8 cellular contexts compared by ENCODE assay signal in genomic region chr12:132986001-132986884, GRCh38. TPM values are rescaled to one million over a fixed set of nuclear protein-coding genes. Genes with fewer than 3 reads are reported as not detected.
DNase-seq lines count a peak whose midpoint lies in the region; ATAC-seq and TF ChIP-seq lines count a peak whose summit lies in the region.

ZNF26 (plus strand) TSS chr12:132986367; CDS start chr12:132986841, 474 bp downstream.

- no peaks in the 10 kb centered on the region for H3K27me3 Mint-ChIP-seq in T-helper 1 cell treated with Interleukin-12 subunit alpha and Interleukin-12 subunit beta and Interleukin-4 antibody, amounts not matched to agents 30 μg/mL and 1 μg/mL, for 36 hours (ENCODE audit: low read depth)
- H3K27me3 Mint-ChIP-seq in progenitor cell of endocrine pancreas = no peaks in the 10 kb centered on the region

- H3K27ac Mint-ChIP-seq in T-helper 1 cell treated with Interleukin-12 subunit alpha and Interleukin-12 subunit beta and Interleukin-4 antibody, amounts not matched to agents 30 μg/mL and 1 μg/mL, for 36 hours = peak within 1 kb of the TSS; percentile 91
- peak within 1 kb of the TSS; percentile 98 for H3K27ac Mint-ChIP-seq in progenitor cell of endocrine pancreas

- peak within 1 kb of the TSS; percentile 88 for H3K27ac ChIP-seq in left ventricle myocardium inferior (replicated peaks)

- DNase-seq in GM13977 (ENCODE audit: low spot score) = peak; percentile 96
- DNase-seq in NCI-H1694 (lab: John Stamatoyannopoulos, UW) = peak; percentile 90
- DNase-seq in amniotic stem cell (lab: John Stamatoyannopoulos, UW) = peak; percentile 89
- peak; percentile 89 for DNase-seq in left ventricle myocardium inferior
- DNase-seq in progenitor cell of endocrine pancreas (ENCODE audit: low spot score, unreplicated experiment) = peak; percentile 72
- DNase-seq in ureter (ENCODE audit: low spot score) = peak; percentile 91

- intact Hi-C loops in left ventricle myocardium inferior (cut with micrococcal nuclease) = no loop called here

- ATAC-seq in HG02884 (IDR thresholded peaks at IDR 0.05; ENCODE audit: unreplicated experiment) = peak; percentile 93

- peaks cover 26% of the 10 kb centered on the region for H3K4me1 ChIP-seq in left ventricle myocardium inferior

- H3K4me3 ChIP-seq in left ventricle myocardium inferior = peak within 1 kb of the TSS; percentile 91

- no peaks in the 10 kb centered on the region for H3K27me3 ChIP-seq in left ventricle myocardium inferior (ENCODE audit: low read depth)

- H3K4me3 Mint-ChIP-seq in T-helper 1 cell treated with Interleukin-12 subunit alpha and Interleukin-12 subunit beta and Interleukin-4 antibody, amounts not matched to agents 30 μg/mL and 1 μg/mL, for 36 hours = peak within 1 kb of the TSS; percentile 92
- H3K4me3 Mint-ChIP-seq in progenitor cell of endocrine pancreas (ENCODE audit: low read depth) = peak within 1 kb of the TSS; percentile 91

- no peak for TF ChIP-seq CTCF in GM13977 (IDR thresholded peaks at IDR 0.05; ENCODE audit: extremely low read depth, insufficient read depth, missing control alignments)
- no peak for TF ChIP-seq CTCF in left ventricle myocardium inferior (IDR thresholded peaks at IDR 0.05; ENCODE audit: borderline replicate concordance)
- TF ChIP-seq CTCF in progenitor cell of endocrine pancreas (IDR thresholded peaks at IDR 0.05; ENCODE audit: unreplicated experiment) = no peak

- H3K9me3 ChIP-seq in left ventricle myocardium inferior (replicated peaks) = peaks cover 31% of the 10 kb centered on the region

- H3K9me3 Mint-ChIP-seq in T-helper 1 cell treated with Interleukin-12 subunit alpha and Interleukin-12 subunit beta and Interleukin-4 antibody, amounts not matched to agents 30 μg/mL and 1 μg/mL, for 36 hours = peaks cover 66% of the 10 kb centered on the region
- peaks cover 43% of the 10 kb centered on the region for H3K9me3 Mint-ChIP-seq in progenitor cell of endocrine pancreas (ENCODE audit: low read depth)

- in situ Hi-C loops in GM13977 (cut with MboI; ENCODE audit: low pct_unique_long_range_greater_than_20kb, low sequenced_read_pairs, unreplicated experiment) = no loop called here

- peaks cover 18% of the 10 kb centered on the region for H3K4me1 Mint-ChIP-seq in T-helper 1 cell treated with Interleukin-12 subunit alpha and Interleukin-12 subunit beta and Interleukin-4 antibody, amounts not matched to agents 30 μg/mL and 1 μg/mL, for 36 hours (ENCODE audit: low read depth)
- H3K4me1 Mint-ChIP-seq in progenitor cell of endocrine pancreas (ENCODE audit: low read depth) = peaks cover 11% of the 10 kb centered on the region

- peaks cover 56% of the 10 kb centered on the region for H3K36me3 Mint-ChIP-seq in T-helper 1 cell treated with Interleukin-12 subunit alpha and Interleukin-12 subunit beta and Interleukin-4 antibody, amounts not matched to agents 30 μg/mL and 1 μg/mL, for 36 hours (ENCODE audit: low read depth)
- peaks cover 41% of the 10 kb centered on the region for H3K36me3 Mint-ChIP-seq in progenitor cell of endocrine pancreas (ENCODE audit: insufficient read depth)

- H3K36me3 ChIP-seq in left ventricle myocardium inferior = peaks cover 28% of the 10 kb centered on the region

RNA-seq across cellular contexts. Expression of gene ZNF26, which starts in this region (rescaled TPM):
- total RNA-seq in left ventricle myocardium inferior (3.1 TPM), progenitor cell of endocrine pancreas (12.9 and 13.4 TPM in 2 replicates), ureter (21.6 TPM)

Comparison
In these comparisons a context has a peak if more than half of its experiments do, and no peak if none do; other contexts are left out.
1. Peak in every context shown above with its lines: DNase-seq, ATAC-seq, H3K4me3 ChIP-seq and H3K27ac ChIP-seq.